ENCODE assay signal across 1 cellular context in the genomic region with DNA sequence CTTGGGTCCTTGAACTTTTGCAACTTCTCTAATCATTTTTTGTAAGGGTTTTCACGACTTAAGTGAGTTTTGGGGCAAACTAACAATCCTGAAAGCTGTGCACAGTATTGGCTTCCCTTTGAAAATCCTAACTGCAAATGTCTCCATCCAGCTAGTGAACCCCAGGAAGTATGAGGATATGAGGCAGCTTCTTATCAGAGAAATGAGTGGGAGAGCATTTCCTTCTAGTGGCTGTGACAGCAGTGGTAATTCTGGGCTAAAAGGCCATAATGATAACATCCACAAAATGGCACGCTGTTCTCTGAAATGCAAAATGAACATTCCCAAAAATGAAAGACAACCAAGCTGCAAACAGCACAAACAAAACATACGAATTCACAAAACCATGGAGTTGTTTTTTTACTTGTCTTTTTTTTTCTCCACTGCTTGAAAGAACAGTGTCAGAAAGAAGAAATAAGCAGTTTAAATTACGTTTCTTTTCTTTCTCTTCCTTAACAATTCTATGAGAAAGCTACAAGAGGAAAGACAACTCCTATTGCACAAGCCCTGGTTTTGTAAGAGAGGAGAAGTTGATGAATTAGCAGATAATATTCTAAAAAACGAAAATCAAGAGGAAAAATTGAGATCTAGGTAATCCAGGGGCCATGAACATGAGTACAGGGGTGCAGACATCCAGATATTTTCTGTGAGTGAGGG.
A peak's percentile ranks its signal among the peaks of the same experiment; 100 is the strongest.
TF ChIP-seq lines count a peak whose summit lies in the region.

No MANE protein-coding gene starts in this region.

TF ChIP-seq in K562, 482 proteins besides CTCF, POLR2A, EP300 and RAD21 (continued from another document):
- TF ChIP-seq, protein P1, sequence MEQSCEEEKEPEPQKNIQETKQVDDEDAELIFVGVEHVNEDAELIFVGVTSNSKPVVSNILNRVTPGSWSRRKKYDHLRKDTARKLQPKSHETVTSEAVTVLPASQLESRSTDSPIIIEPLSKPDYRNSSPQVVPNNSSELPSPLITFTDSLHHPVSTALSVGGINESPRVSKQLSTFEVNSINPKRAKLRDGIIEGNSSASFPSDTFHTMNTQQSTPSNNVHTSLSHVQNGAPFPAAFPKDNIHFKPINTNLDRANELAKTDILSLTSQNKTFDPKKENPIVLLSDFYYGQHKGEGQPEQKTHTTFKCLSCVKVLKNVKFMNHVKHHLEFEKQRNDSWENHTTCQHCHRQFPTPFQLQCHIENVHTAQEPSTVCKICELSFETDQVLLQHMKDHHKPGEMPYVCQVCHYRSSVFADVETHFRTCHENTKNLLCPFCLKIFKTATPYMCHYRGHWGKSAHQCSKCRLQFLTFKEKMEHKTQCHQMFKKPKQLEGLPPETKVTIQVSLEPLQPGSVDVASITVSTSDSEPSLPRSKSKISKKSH (CRISPR knock-in tag; IDR thresholded peaks at IDR 0.05) = no peak
- no peak for TF ChIP-seq SMAD4 (CRISPR knock-in tag; conservative IDR thresholded peaks at IDR 0.05)
- peak in 1 of 2 experiments; percentile 39; a peak in 1 of 4 replicates for TF ChIP-seq TRIM24 (IDR thresholded peaks at IDR 0.05)
- TF ChIP-seq EGR1 (conservative IDR thresholded peaks at IDR 0.05) = peak; percentile 75
